8 cellular contexts compared by ENCODE assay signal in the genomic region with DNA sequence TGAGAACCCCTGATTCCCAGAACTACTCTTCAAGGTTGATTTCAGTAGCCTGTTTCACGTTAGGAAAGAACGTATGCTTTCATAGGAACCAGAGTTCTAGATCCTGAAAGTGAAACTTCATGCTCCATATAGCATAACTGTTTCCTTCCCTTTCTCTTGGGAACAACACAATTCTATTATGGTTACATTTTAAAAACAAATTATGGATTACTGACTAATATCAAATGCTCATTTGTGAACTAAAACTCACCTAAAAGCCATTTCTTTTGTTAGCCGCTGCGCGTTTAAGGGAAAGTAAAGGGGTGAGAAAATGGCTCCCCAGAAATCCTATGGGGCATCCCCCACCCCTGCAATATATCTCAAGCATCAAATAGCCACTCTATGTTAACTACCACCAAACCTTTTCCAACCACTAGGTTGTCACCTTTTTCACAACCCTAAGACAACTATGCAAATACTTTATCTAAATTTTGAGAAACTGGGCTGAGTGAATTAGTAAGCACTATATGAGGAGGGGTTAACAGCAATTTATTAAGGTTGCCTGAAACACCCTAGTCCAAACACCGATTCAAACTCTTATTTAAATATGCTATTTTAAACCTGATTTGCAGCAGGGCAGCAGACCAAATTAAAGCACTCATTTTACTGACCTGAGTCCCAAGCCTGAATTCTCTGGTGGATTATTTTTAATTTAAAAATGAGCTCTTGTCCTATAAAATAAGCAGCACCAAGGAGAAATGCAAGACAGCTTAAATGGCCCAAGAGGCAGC. TPM values are rescaled to one million over a fixed set of nuclear protein-coding genes. Genes with fewer than 3 reads are reported as not detected.
DNase-seq lines count a peak whose midpoint lies in the region; ATAC-seq, FAIRE-seq and TF ChIP-seq lines count a peak whose summit lies in the region.

No MANE protein-coding gene starts in this region.

- no peak overlapping the region for H3K9ac ChIP-seq in parathyroid adenoma

- no TSS peak for BruUV-seq in Panc1 (replicated peaks; lab: Mats Ljungman, UMichigan)

- intact Hi-C loops in Panc1 (cut with micrococcal nuclease; ENCODE audit: unreplicated experiment) = no loop called here

- in situ Hi-C loops in Panc1 (cut with HindIII; ENCODE audit: low pct_unique_long_range_greater_than_20kb, low sequenced_read_pairs) = no loop called here

- TF ChIP-seq CTCF in Panc1 (IDR thresholded peaks at IDR 0.05) (no peak), parathyroid adenoma (IDR thresholded peaks at IDR 0.05) (no peak)

- H2AFZ ChIP-seq in parathyroid adenoma = no peak overlapping the region

- CTCF ChIA-PET in Panc1 (lab: Charles Lee) = interaction anchor here (0.6 kb wide), 1 partner anchor 104 kb away, joined by 3 read pairs; no protein-coding TSS in a partner anchor

- DNase-seq in GM18507 (ENCODE audit: extremely low spot score, insufficient read length, low read depth) (no peak), Panc1 (ENCODE audit: low read depth, low spot score) (no peak), NCI-H1694 treated with DMSO at 0.1 percent for 48 hours (lab: John Stamatoyannopoulos, UW) (no peak), GDM1 (lab: John Stamatoyannopoulos, UW) (no peak)

- FAIRE-seq in GM18507 (lab: Jason Lieb, UNC) = peak; percentile 83

- H3K9me3 ChIP-seq in Panc1 (ENCODE audit: control insufficient read depth, insufficient read depth, low read depth, low read length) (no peaks in the 10 kb centered on the region), ectodermal cell (ENCODE audit: control insufficient read depth, low read length) (no peaks in the 10 kb centered on the region), parathyroid adenoma (ENCODE audit: control insufficient read depth, low read length) (no peaks in the 10 kb centered on the region)

- H3K79me2 ChIP-seq in parathyroid adenoma = peaks cover 30% of the 10 kb centered on the region

- peak; percentile 20 for ATAC-seq in HG02571 (IDR thresholded peaks at IDR 0.05; ENCODE audit: unreplicated experiment)
- ATAC-seq in Panc1 = no peak
- no peak for ATAC-seq in HG03025 (IDR thresholded peaks at IDR 0.05; ENCODE audit: low FRiP score, unreplicated experiment)

- H3K36me3 ChIP-seq in Panc1 (ENCODE audit: control insufficient read depth, insufficient read depth, low read length) = peaks cover 8% of the 10 kb centered on the region
- no peaks in the 10 kb centered on the region for H3K36me3 ChIP-seq in ectodermal cell (ENCODE audit: control insufficient read depth, insufficient read depth, low read length)
- no peaks in the 10 kb centered on the region for H3K36me3 ChIP-seq in parathyroid adenoma (ENCODE audit: control insufficient read depth, insufficient read depth, low read length)

- no peaks in the 10 kb centered on the region for H3K27me3 ChIP-seq in Panc1 (ENCODE audit: control insufficient read depth, insufficient read depth, low read length)
- peaks cover 38% of the 10 kb centered on the region for H3K27me3 ChIP-seq in ectodermal cell (ENCODE audit: control insufficient read depth, insufficient read depth, low read length, poor library complexity, severe bottlenecking)
- no peaks in the 10 kb centered on the region for H3K27me3 ChIP-seq in parathyroid adenoma (ENCODE audit: control insufficient read depth, insufficient read depth, low read length)

- POLR2A ChIA-PET in Panc1 (lab: Charles Lee) = no interaction called here

- H3K27ac ChIP-seq in Panc1 (ENCODE audit: low read length) = peak overlapping the region; percentile 87
- no peak overlapping the region for H3K27ac ChIP-seq in ectodermal cell (ENCODE audit: insufficient read depth, low read depth, low read length, poor library complexity, severe bottlenecking)
- no peak overlapping the region for H3K27ac ChIP-seq in parathyroid adenoma

- H3K4me1 ChIP-seq in Panc1 (ENCODE audit: control insufficient read depth, insufficient read depth, low read length) (peaks cover 28% of the 10 kb centered on the region), ectodermal cell (ENCODE audit: control insufficient read depth, insufficient read depth, low read length) (peaks cover 4% of the 10 kb centered on the region), parathyroid adenoma (peaks cover 8% of the 10 kb centered on the region)

- WGBS in ectodermal cell, 2 experiments = 92 to 93% methylated on average over 6 of the region's 6 CpGs

- peak overlapping the region; percentile 88 for H3K4me2 ChIP-seq in parathyroid adenoma (ENCODE audit: low read length)

- H3K4me3 ChIP-seq in Panc1 (ENCODE audit: low read depth in 2 of 2, low read length in 2 of 2) = peak overlapping the region; percentile 83 to 93
- peak overlapping the region; percentile 63 for H3K4me3 ChIP-seq in ectodermal cell (ENCODE audit: insufficient read depth, low read depth, low read length)
- peak overlapping the region; percentile 95 for H3K4me3 ChIP-seq in parathyroid adenoma (ENCODE audit: low read depth, low read length)

RNA-seq across cellular contexts. Expression of gene SIAH2, which starts 2.4 kb away (rescaled TPM):
- 24.0 TPM for total RNA-seq in Panc1 (2021; ENCODE audit: unreplicated experiment)
- polyA plus RNA-seq in Panc1 (2012; ENCODE audit: insufficient read length) = 30.6 TPM
- 18.8 TPM for polyA plus RNA-seq in ectodermal cell (2013, experiment 1 of 4)
- polyA plus RNA-seq in ectodermal cell (2013, experiment 2 of 4) = 15.0 TPM
- 13.3 TPM for polyA plus RNA-seq in ectodermal cell (2013, experiment 3 of 4)
- polyA plus RNA-seq in ectodermal cell (2013, experiment 4 of 4) = 14.0 TPM

RNA-seq across cellular contexts. Expression of gene ERICH6, which starts 56.9 kb away (rescaled TPM):
- total RNA-seq in Panc1 (2021; ENCODE audit: unreplicated experiment) = 0.28 TPM
- 4.5 TPM for polyA plus RNA-seq in Panc1 (2012; ENCODE audit: insufficient read length)
- polyA plus RNA-seq in ectodermal cell (2013, experiment 1 of 4) = 0.33 TPM
- polyA plus RNA-seq in ectodermal cell (2013, experiment 2 of 4) = 0.12 TPM
- polyA plus RNA-seq in ectodermal cell (2013, experiment 3 of 4) = not detected
- polyA plus RNA-seq in ectodermal cell (2013, experiment 4 of 4) = 0.12 TPM
